In the genomic region with DNA sequence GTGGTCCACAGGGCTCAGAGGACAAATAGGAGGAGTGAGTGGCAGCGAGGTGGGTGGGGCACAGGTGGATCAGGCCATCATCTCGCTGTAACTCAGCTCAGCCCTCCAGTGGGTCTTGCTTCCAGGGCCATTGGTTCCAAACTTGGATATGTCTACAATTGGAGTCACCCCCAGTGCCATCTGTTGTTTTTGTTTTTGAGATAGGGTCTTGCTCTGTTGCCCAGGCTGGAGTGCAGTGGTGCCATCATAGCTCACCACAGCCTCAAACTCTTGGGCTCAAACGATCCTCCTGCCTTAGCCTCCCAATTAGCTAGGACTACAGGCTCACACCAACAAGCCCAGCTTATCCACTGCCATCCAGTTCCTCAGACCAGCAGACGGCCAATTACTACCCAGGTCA, we compare ENCODE assay signal across 16 cellular contexts. TPM values are rescaled to one million over a fixed set of nuclear protein-coding genes. Genes with fewer than 3 reads are reported as not detected.
DNase-seq lines count a peak whose midpoint lies in the region; ATAC-seq, FAIRE-seq and TF ChIP-seq lines count a peak whose summit lies in the region.
"Had no signal": no experiment of that assay in that cellular context is flagged by ENCODE, and none has a peak within 500 bp of the region (broad histone marks: within the 10 kb centered on the region; RNA-seq: fewer than 3 reads in every experiment).

No MANE protein-coding gene starts in this region.

- FAIRE-seq in A549 (lab: Jason Lieb, UNC): no peak
- FAIRE-seq: G401.6 had no signal

- H2BK5ac ChIP-seq in trophoblast cell (ENCODE audit: low read depth, low read length, poor library complexity): no peak overlapping the region

- no peak overlapping the region for H3K14ac ChIP-seq in trophoblast cell (ENCODE audit: low read length)

- no peak overlapping the region for H2BK12ac ChIP-seq in trophoblast cell (ENCODE audit: low read length)

- CTCF ChIA-PET in A549 (lab: Yijun Ruan, JAX): interaction anchor here (0.9 to 10.5 kb wide), 6 partner anchors 13 to 261 kb away, joined by 3 to 110 read pairs (median 4); a partner anchor contains a TSS
- CTCF ChIA-PET in RWPE1 (lab: Yijun Ruan, JAX): interaction anchor here (0.6 to 1.2 kb wide), 4 partner anchors 12 to 143 kb away, joined by 3 to 6 read pairs (median 4); no protein-coding TSS in a partner anchor

- H3K36me3 Mint-ChIP-seq in endothelial cell (ENCODE audit: low read depth, unreplicated experiment): peaks cover 19% of the 10 kb centered on the region
- H3K36me3 Mint-ChIP-seq in natural killer cell treated with Interleukin-12 subunit alpha and Interleukin-12 subunit beta and Interleukin-15 and Interleukin-18, amount 100 ng/mL, for 72 hours: peaks cover 6% of the 10 kb centered on the region

- no peaks in the 10 kb centered on the region for H3K9me3 ChIP-seq in A549
- peaks cover 2% of the 10 kb centered on the region for H3K9me3 ChIP-seq in trophoblast cell (ENCODE audit: insufficient read depth, low read depth, low read length)
- H3K9me3 ChIP-seq: BLaER1 had no signal

- no peak overlapping the region for H3K4ac ChIP-seq in trophoblast cell (ENCODE audit: low read depth, low read length)

- no peak overlapping the region for H2AFZ ChIP-seq in trophoblast cell (ENCODE audit: insufficient read depth, low read length, poor library complexity)
- H2AFZ ChIP-seq: GM23338 had no signal

- TF ChIP-seq POLR2A in A549 (IDR thresholded peaks at IDR 0.05; ENCODE audit: low read length): no peak

- WGBS in A549 (ENCODE audit: missing lambda C conversion rate): 89% methylated on average over 4 of the region's 4 CpGs
- WGBS in trophoblast cell (ENCODE audit: extremely low coverage, insufficient coverage, insufficient read length): no CpG with 5 or more reads among the region's 4 CpGs

- H3K9me3 Mint-ChIP-seq in endothelial cell (ENCODE audit: unreplicated experiment): no peaks in the 10 kb centered on the region
- no peaks in the 10 kb centered on the region for H3K9me3 Mint-ChIP-seq in natural killer cell treated with Interleukin-12 subunit alpha and Interleukin-12 subunit beta and Interleukin-15 and Interleukin-18, amount 100 ng/mL, for 72 hours
- H3K9me3 Mint-ChIP-seq: CD8-positive, alpha-beta memory T cell; GM23338 had no signal

- TF ChIP-seq EP300 in A549 (IDR thresholded peaks at IDR 0.05): no peak

- no peak for TF ChIP-seq RAD21 in A549 (conservative IDR thresholded peaks at IDR 0.05 in 1 of 2, IDR thresholded peaks at IDR 0.05 in 1 of 2)

- TF ChIP-seq CTCF in A549 (IDR thresholded peaks at IDR 0.05) (no peak), RWPE1 (conservative IDR thresholded peaks at IDR 0.05; ENCODE audit: low read depth) (no peak), endothelial cell (IDR thresholded peaks at IDR 0.05; ENCODE audit: unreplicated experiment) (no peak)

- H3K4me3 Mint-ChIP-seq in endothelial cell (ENCODE audit: unreplicated experiment): peak overlapping the region; percentile 28
- H3K4me3 Mint-ChIP-seq in natural killer cell treated with Interleukin-12 subunit alpha and Interleukin-12 subunit beta and Interleukin-15 and Interleukin-18, amount 100 ng/mL, for 72 hours: no peak overlapping the region
- H3K4me3 Mint-ChIP-seq: CD8-positive, alpha-beta memory T cell; GM23338 had no signal

- ATAC-seq in A549 (no peak), GM19324 (IDR thresholded peaks at IDR 0.05; ENCODE audit: low FRiP score, unreplicated experiment) (no peak)
- ATAC-seq in natural killer cell treated with Interleukin-12 subunit alpha and Interleukin-12 subunit beta and Interleukin-15 and Interleukin-18, amount 100 ng/mL, for 72 hours: no peak
- ATAC-seq: GM23338 had no signal

- no peaks in the 10 kb centered on the region for H3K79me2 ChIP-seq in trophoblast cell (ENCODE audit: control insufficient read depth, insufficient read depth, low read length, poor library complexity)

- H3K36me3 ChIP-seq in trophoblast cell (ENCODE audit: control insufficient read depth in 1 of 2, insufficient read depth in 2 of 2, low read length in 2 of 2): peaks cover 47 to 49% of the 10 kb centered on the region in 2 experiments

- no peak overlapping the region for H3K9ac ChIP-seq in trophoblast cell (ENCODE audit: low read length)

- no peak overlapping the region for H3K4me3 ChIP-seq in A549
- no peak overlapping the region for H3K4me3 ChIP-seq in trophoblast cell (ENCODE audit: low read depth, low read length)
- H3K4me3 ChIP-seq: BLaER1, GM23338 had no signal

- H3K4me1 ChIP-seq in A549 (peaks cover 17% of the 10 kb centered on the region), trophoblast cell (ENCODE audit: control insufficient read depth in 1 of 2, insufficient read depth in 2 of 2, low read length in 2 of 2) (peaks cover 0 to 4% of the 10 kb centered on the region in 2 experiments)

- H3K27ac ChIP-seq in A549 (peak overlapping the region in 1 of 2 experiments; percentile 55; a peak in 1 of 6 replicates), RWPE1 (peak overlapping the region; percentile 75), trophoblast cell (ENCODE audit: low read depth, low read length) (no peak overlapping the region)
- H3K27ac ChIP-seq: BLaER1 had no signal

- H2AK5ac ChIP-seq in trophoblast cell (ENCODE audit: low read length): no peak overlapping the region

- no peak overlapping the region for H2BK120ac ChIP-seq in trophoblast cell (ENCODE audit: insufficient read depth, low read length, poor library complexity)

- no peak overlapping the region for H4K12ac ChIP-seq in trophoblast cell (ENCODE audit: low read depth, low read length)

- peaks cover 2% of the 10 kb centered on the region for H3K27me3 Mint-ChIP-seq in endothelial cell (ENCODE audit: unreplicated experiment)
- H3K27me3 Mint-ChIP-seq in natural killer cell treated with Interleukin-12 subunit alpha and Interleukin-12 subunit beta and Interleukin-15 and Interleukin-18, amount 100 ng/mL, for 72 hours: no peaks in the 10 kb centered on the region
- H3K27me3 Mint-ChIP-seq: CD8-positive, alpha-beta memory T cell had no signal

- no peak for DNase-seq in A549 (ENCODE audit: low read depth in 1 of 2, low spot score in 1 of 2)
- no peak for DNase-seq in RWPE1 (ENCODE audit: low spot score)
- DNase-seq in endothelial cell (ENCODE audit: low spot score): no peak
- DNase-seq in trophoblast cell: no peak
- no peak for DNase-seq in natural killer cell treated with Interleukin-12 subunit alpha and Interleukin-12 subunit beta and Interleukin-15 and Interleukin-18, amount 100 ng/mL, for 72 hours (ENCODE audit: low spot score)
- no peak for DNase-seq in NCI-H510A treated with DMSO at 0.1 percent for 48 hours (lab: John Stamatoyannopoulos, UW)
- DNase-seq in D341Med (ENCODE audit: low spot score): no peak
- DNase-seq: CD8-positive, alpha-beta memory T cell; DND-41; NCI-H1436 treated with DMSO at 0.1 percent for 48 hours; NCI-H2081; NCI-H774 had no signal

- H3K79me1 ChIP-seq in trophoblast cell (ENCODE audit: low read length): no peaks in the 10 kb centered on the region

- no peaks in the 10 kb centered on the region for H3K27me3 ChIP-seq in trophoblast cell (ENCODE audit: insufficient read depth, low read length)
- H3K27me3 ChIP-seq: BLaER1 had no signal

- H3K4me1 Mint-ChIP-seq in endothelial cell (ENCODE audit: unreplicated experiment): no peaks in the 10 kb centered on the region
- peaks cover 0 to 4% of the 10 kb centered on the region in 2 donors for H3K4me1 Mint-ChIP-seq in natural killer cell treated with Interleukin-12 subunit alpha and Interleukin-12 subunit beta and Interleukin-15 and Interleukin-18, amount 100 ng/mL, for 72 hours (ENCODE audit: low read depth in 2 of 2)
- H3K4me1 Mint-ChIP-seq: GM23338 had no signal

- no peak overlapping the region for H3K23ac ChIP-seq in trophoblast cell (ENCODE audit: low read length)

- no peak overlapping the region for H4K8ac ChIP-seq in trophoblast cell (ENCODE audit: low read depth, low read length)

- POLR2A ChIA-PET in A549 (lab: Yijun Ruan, JAX) (interaction anchor here (2.3 kb wide), 1 partner anchor 12 kb away, joined by 13 read pairs; no protein-coding TSS in a partner anchor), RWPE1 (lab: Yijun Ruan, JAX; ENCODE audit: low non-redundant PET) (interaction anchor here (1.1 kb wide), 1 partner anchor 12 kb away, joined by 8 read pairs; no protein-coding TSS in a partner anchor)

- no peak overlapping the region for H3K27ac Mint-ChIP-seq in endothelial cell (ENCODE audit: unreplicated experiment)
- no peak overlapping the region for H3K27ac Mint-ChIP-seq in natural killer cell treated with Interleukin-12 subunit alpha and Interleukin-12 subunit beta and Interleukin-15 and Interleukin-18, amount 100 ng/mL, for 72 hours
- H3K27ac Mint-ChIP-seq: CD8-positive, alpha-beta memory T cell; GM23338 had no signal

- H4K91ac ChIP-seq in trophoblast cell (ENCODE audit: low read depth, low read length): no peak overlapping the region

- peak overlapping the region; percentile 28; the same call in 1 of the 3 replicates for H3K4me2 ChIP-seq in A549
- H3K4me2 ChIP-seq in trophoblast cell (ENCODE audit: low read length): no peak overlapping the region
- H3K4me2 ChIP-seq: GM23338 had no signal

- H3K18ac ChIP-seq in trophoblast cell (ENCODE audit: low read length): peak overlapping the region; percentile 19

TF ChIP-seq in A549, 52 proteins besides CTCF, POLR2A, EP300 and RAD21 (continues in another document):
- no peak for TF ChIP-seq MYC (IDR thresholded peaks at IDR 0.05; ENCODE audit: borderline replicate concordance, low read length)
- TF ChIP-seq NPAS2 (CRISPR knock-in tag; IDR thresholded peaks at IDR 0.05; ENCODE audit: borderline replicate concordance): no peak
- no peak for TF ChIP-seq RARB (CRISPR knock-in tag; IDR thresholded peaks at IDR 0.05)
- no peak for TF ChIP-seq CBX8 (IDR thresholded peaks at IDR 0.05)

RNA-seq across cellular contexts. Expression of a gene that starts 45.9 kb away (rescaled TPM):
- polyA plus RNA-seq in A549 (2011; rRNA removed): 40.4 and 41.9 TPM in 2 replicates
- polyA plus RNA-seq in A549 (2012; cell fraction: cytosol; rRNA removed): 40.2 and 43.7 TPM in 2 replicates
- polyA plus RNA-seq in A549 (2012; cell fraction: nucleus; rRNA removed): 29.4 and 38.6 TPM in 2 replicates
- polyA plus RNA-seq in A549 (2017; fragmentation: RNase III; extraction: RNeasy Plus Mini Kit Qiagen cat#74134 plus additional on column Dnase treatment): 41.3 to 46.2 TPM (median 43.8 TPM) in 3 replicates
- polyA minus RNA-seq in A549 (2011; rRNA and poly(A)+ RNA removed): 45.3 and 54.3 TPM in 2 replicates
- 35.3 TPM for total RNA-seq in endothelial cell (ENCODE audit: unreplicated experiment)
- 23.7 and 23.9 TPM in 2 replicates for polyA plus RNA-seq in trophoblast cell (2013)
- 10 to 100 TPM; 41.5 to 64.0 TPM for total RNA-seq in natural killer cell treated with Interleukin-12 subunit alpha and Interleukin-12 subunit beta and Interleukin-15 and Interleukin-18, amount 100 ng/mL, for 72 hours

RNA-seq across cellular contexts. Expression of a gene that starts 46.3 kb away (rescaled TPM):
- polyA plus RNA-seq in A549 (2011; rRNA removed) (11.1 and 14.4 TPM in 2 replicates), A549 (2017; fragmentation: RNase III; extraction: RNeasy Plus Mini Kit Qiagen cat#74134 plus additional on column Dnase treatment) (13.8 to 16.3 TPM (median 15.5 TPM) in 3 replicates)
- polyA plus RNA-seq in A549 (2012; cell fraction: cytosol; rRNA removed): 15.7 and 19.8 TPM in 2 replicates
- 21.8 and 23.9 TPM in 2 replicates for polyA plus RNA-seq in A549 (2012; cell fraction: nucleus; rRNA removed)
- 38.9 and 44.0 TPM in 2 replicates for polyA minus RNA-seq in A549 (2011; rRNA and poly(A)+ RNA removed)
- total RNA-seq in endothelial cell (ENCODE audit: unreplicated experiment): 87.0 TPM
- 28.0 and 29.6 TPM in 2 replicates for polyA plus RNA-seq in trophoblast cell (2013)
- total RNA-seq in natural killer cell treated with Interleukin-12 subunit alpha and Interleukin-12 subunit beta and Interleukin-15 and Interleukin-18, amount 100 ng/mL, for 72 hours: 10 to 100 TPM; 63.0 to 66.0 TPM
